ENCODE assay signal across 1 cellular context in the genomic region with DNA sequence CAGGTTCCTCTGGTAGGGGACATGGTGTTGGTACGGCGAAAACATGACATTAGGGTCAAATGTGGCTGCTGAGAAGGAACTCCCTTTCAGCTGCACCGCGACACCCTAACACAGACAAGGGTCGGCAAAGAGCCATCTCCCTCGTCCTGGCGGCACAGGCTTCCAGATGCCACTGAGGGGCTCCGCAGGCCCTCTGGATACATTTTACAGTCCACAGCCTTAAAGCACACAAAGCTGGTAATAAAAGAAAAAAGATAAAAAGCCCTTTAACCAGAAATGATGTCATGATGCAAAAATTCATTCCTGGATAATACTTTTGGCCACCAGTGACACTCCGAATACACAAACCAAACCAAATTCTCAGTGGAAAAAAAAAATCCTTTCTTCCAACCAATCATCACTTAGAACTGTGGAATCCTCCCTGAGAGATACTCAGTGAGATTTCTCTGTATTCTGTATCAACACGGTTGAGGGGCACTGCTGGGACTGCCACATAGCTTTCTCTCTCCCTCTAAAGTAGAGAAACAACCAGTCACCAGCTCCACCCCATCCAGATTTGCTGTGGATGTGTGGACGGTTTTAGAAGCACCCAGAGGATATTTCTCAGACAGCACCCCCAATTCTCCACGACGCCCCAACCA.
TF ChIP-seq lines count a peak whose summit lies in the region.

No MANE protein-coding gene starts in this region.

TF ChIP-seq in GM23338, 12 proteins besides CTCF, POLR2A, EP300 and RAD21 (continued from another document):
- no peak for TF ChIP-seq REST (IDR thresholded peaks at IDR 0.05; ENCODE audit: unreplicated experiment)
- TF ChIP-seq STAT1 (IDR thresholded peaks at IDR 0.05; ENCODE audit: unreplicated experiment): no peak
